In genomic region chr12:42630323-42630722, GRCh38 we compare ENCODE assay signal across 20 cellular contexts. TPM values are rescaled to one million over a fixed set of nuclear protein-coding genes. Genes with fewer than 3 reads are reported as not detected.
DNase-seq lines count a peak whose midpoint lies in the region; ATAC-seq and TF ChIP-seq lines count a peak whose summit lies in the region.
"Had no signal": no experiment of that assay in that cellular context is flagged by ENCODE, and none has a peak within 500 bp of the region (broad histone marks: within the 10 kb centered on the region; RNA-seq: fewer than 3 reads in every experiment).

No MANE protein-coding gene starts in this region.

- BruUV-seq in A673 (replicated peaks; lab: Mats Ljungman, UMichigan): no TSS peak

- CTCF ChIA-PET in A673 (lab: Charles Lee) (no interaction called here), HEK293 (lab: Yijun Ruan, JAX) (interaction anchor here (0.7 to 0.8 kb wide), 2 partner anchors 13 to 155 kb away, joined by 3 read pairs; no protein-coding TSS in a partner anchor)

- H3K4me3 Mint-ChIP-seq in chondrocyte (ENCODE audit: unreplicated experiment): no peak overlapping the region
- H3K4me3 Mint-ChIP-seq: CD4-positive, alpha-beta memory T cell; GM23338; H9 had no signal

- DNase-seq in A673 (ENCODE audit: low spot score): peak; percentile 3
- DNase-seq in OCI-M1 (lab: John Stamatoyannopoulos, UW): peak; percentile 50
- DNase-seq in chondrocyte (ENCODE audit: low spot score): no peak
- DNase-seq in SKM-1 treated with dmso at 0.1 percent for 144 hours (lab: John Stamatoyannopoulos, UW; ENCODE audit: unreplicated experiment): no peak
- DNase-seq in GM19238 (ENCODE audit: insufficient read length, low spot score): no peak
- DNase-seq: ACHN; AML-193; BE2C; C1 segment of cervical spinal cord; CD4-positive, alpha-beta memory T cell; COR-L47; DMS153; DND-41; H9 had no signal

- H3K27me3 ChIP-seq in A673 (replicated peaks; ENCODE audit: insufficient read depth, low read depth, low read length, poor library complexity): no peaks in the 10 kb centered on the region
- H3K27me3 ChIP-seq: BE2C had no signal

- TF ChIP-seq CTCF in A673 (conservative IDR thresholded peaks at IDR 0.05; ENCODE audit: low read depth, low read length) (no peak), HEK293 (tag by site-specific recombination; IDR thresholded peaks at IDR 0.05) (no peak), chondrocyte (IDR thresholded peaks at IDR 0.05) (no peak)

- peaks cover 15% of the 10 kb centered on the region for H3K9me3 Mint-ChIP-seq in chondrocyte (ENCODE audit: low read depth)
- H3K9me3 Mint-ChIP-seq: GM23338, H9 had no signal

- intact Hi-C loops in A673 (cut with micrococcal nuclease; ENCODE audit: unreplicated experiment): no loop called here

- H3K9me3 ChIP-seq in A673 (ENCODE audit: low read depth, low read length, poor library complexity, severe bottlenecking) (no peaks in the 10 kb centered on the region), HEK293 (ENCODE audit: control insufficient read depth, insufficient read depth, low read depth, low read length) (no peaks in the 10 kb centered on the region; the same call in 1 of the 2 replicates)
- H3K9me3 ChIP-seq: BE2C had no signal

- H3K27ac ChIP-seq in A673 (ENCODE audit: low read depth, low read length, poor library complexity, severe bottlenecking) (no peak overlapping the region), HEK293 (ENCODE audit: extremely low read depth, low read depth, low read length) (peak overlapping the region; percentile 4; the same call in 1 of the 2 replicates)
- H3K27ac ChIP-seq: 22Rv1 had no signal

- H3K4me3 ChIP-seq in A673 (ENCODE audit: low read depth, low read length, poor library complexity, severe bottlenecking) (no peak overlapping the region), HEK293 (ENCODE audit: low read depth, low read length) (no peak overlapping the region)
- H3K4me3 ChIP-seq: GM23338 had no signal

- H3K36me3 ChIP-seq in A673 (ENCODE audit: insufficient read depth, low read length, poor library complexity, severe bottlenecking): no peaks in the 10 kb centered on the region
- no peaks in the 10 kb centered on the region for H3K36me3 ChIP-seq in HEK293 (ENCODE audit: control insufficient read depth in 2 of 2, insufficient read depth in 1 of 2, low read length in 2 of 2)
- H3K36me3 ChIP-seq: BE2C had no signal

- peak overlapping the region; percentile 46 for H3K27ac Mint-ChIP-seq in chondrocyte (ENCODE audit: unreplicated experiment)
- H3K27ac Mint-ChIP-seq: CD4-positive, alpha-beta memory T cell; GM23338; H9 had no signal

- H3K4me1 ChIP-seq in A673 (ENCODE audit: insufficient read depth, low read length, poor library complexity, severe bottlenecking): no peaks in the 10 kb centered on the region
- H3K4me1 ChIP-seq in HEK293 (ENCODE audit: control insufficient read depth, insufficient read depth, low read length): peaks cover 12% of the 10 kb centered on the region
- H3K4me1 ChIP-seq: BE2C had no signal

- H3K4me1 Mint-ChIP-seq in chondrocyte (ENCODE audit: low read depth): peaks cover 49% of the 10 kb centered on the region
- H3K4me1 Mint-ChIP-seq: CD4-positive, alpha-beta memory T cell had no signal

- POLR2A ChIA-PET in A673 (lab: Charles Lee; ENCODE audit: low non-redundant PET): no interaction called here
- POLR2A ChIA-PET in HEK293 (lab: Yijun Ruan, JAX): no interaction called here

- ATAC-seq in HG03565 (IDR thresholded peaks at IDR 0.05; ENCODE audit: unreplicated experiment): no peak
- no peak for ATAC-seq in GM19467 (IDR thresholded peaks at IDR 0.05; ENCODE audit: unreplicated experiment)
- ATAC-seq: GM23338, HCT116 had no signal

- no peaks in the 10 kb centered on the region for H3K36me3 Mint-ChIP-seq in chondrocyte (ENCODE audit: low read depth)
- H3K36me3 Mint-ChIP-seq: CD4-positive, alpha-beta memory T cell had no signal

- no peaks in the 10 kb centered on the region for H3K27me3 Mint-ChIP-seq in chondrocyte (ENCODE audit: low read depth)
- H3K27me3 Mint-ChIP-seq: CD4-positive, alpha-beta memory T cell had no signal

TF ChIP-seq in HEK293, 187 proteins besides CTCF, POLR2A, EP300 and RAD21:
- peak; percentile 54; the same call in 1 of the 2 replicates for TF ChIP-seq PRDM6 (tag by site-specific recombination; IDR thresholded peaks at IDR 0.05)
- TF ChIP-seq ZBTB8A (tag by site-specific recombination; IDR thresholded peaks at IDR 0.05): no peak
- no peak for TF ChIP-seq ZNF560 (tag by site-specific recombination; IDR thresholded peaks at IDR 0.05; ENCODE audit: borderline replicate concordance)
- TF ChIP-seq ZBTB26 (tag by site-specific recombination; optimal IDR thresholded peaks at IDR 0.05): no peak
- TF ChIP-seq ZNF843 (tag by site-specific recombination; IDR thresholded peaks at IDR 0.05): peak; percentile 65
- no peak for TF ChIP-seq ZNF10 (tag by site-specific recombination; IDR thresholded peaks at IDR 0.05)
- no peak for TF ChIP-seq ZNF571 (tag by site-specific recombination; IDR thresholded peaks at IDR 0.05)
- TF ChIP-seq ZXDB (tag by site-specific recombination; IDR thresholded peaks at IDR 0.05): peak; percentile 53
- 0 out of 2 replicates have a peak, but pooled peaks have one; percentile 22 for TF ChIP-seq ZEB2 (tag by site-specific recombination; IDR thresholded peaks at IDR 0.05)
- TF ChIP-seq FEZF1 (tag by site-specific recombination; IDR thresholded peaks at IDR 0.05): peak; percentile 43; the same call in 1 of the 2 replicates
- no peak for TF ChIP-seq MEIS1 (CRISPR knock-in tag; IDR thresholded peaks at IDR 0.05; ENCODE audit: borderline replicate concordance)

RNA-seq across cellular contexts. Expression of gene PRICKLE1, which starts 40.8 kb away (rescaled TPM):
- total RNA-seq in A673 (2021) (0.70 and 1.1 TPM in 2 replicates), chondrocyte (30.3 to 62.8 TPM (median 32.0 TPM) in 3 replicates)
- total RNA-seq: CD4-positive, alpha-beta memory T cell had no signal

Comparison
In these comparisons a context has a peak if more than half of its experiments do, and no peak if none do; other contexts are left out.
1. DNase-seq: peak in A673 (single experiment) and OCI-M1 (single experiment); none in chondrocyte (single experiment), SKM-1 treated with dmso at 0.1 percent for 144 hours (single experiment) and GM19238 (single experiment).
2. RNA of gene PRICKLE1, which starts 40.8 kb away (total RNA-seq): 30.3 to 62.8 TPM in chondrocyte; 0.70 to 1.1 TPM in A673; every median in the first group is over 10 times any median in the second.